ENCODE assay signal across 12 cellular contexts in genomic region chr2:20600756-20601325, GRCh38. TPM values are rescaled to one million over a fixed set of nuclear protein-coding genes. Genes with fewer than 3 reads are reported as not detected.
DNase-seq lines count a peak whose midpoint lies in the region; ATAC-seq, FAIRE-seq and TF ChIP-seq lines count a peak whose summit lies in the region.
"Had no signal": no experiment of that assay in that cellular context is flagged by ENCODE, and none has a peak within 500 bp of the region (broad histone marks: within the 10 kb centered on the region; RNA-seq: fewer than 3 reads in every experiment).

No MANE protein-coding gene starts in this region.

- H3K4me1 ChIP-seq in liver (ENCODE audit: control insufficient read depth in 4 of 4, insufficient read depth in 4 of 4, low read length in 3 of 4), result peaks cover 27 to 44% (median 39%) of the 10 kb centered on the region in 4 donors

- intact Hi-C loops in CD4-positive, alpha-beta T cell (cut with DNase I, micrococcal nuclease), result no loop called here

- H3K9me3 Mint-ChIP-seq in CD4-positive, alpha-beta T cell, result no peaks in the 10 kb centered on the region
- no peaks in the 10 kb centered on the region for H3K9me3 Mint-ChIP-seq in T-cell
- H3K9me3 Mint-ChIP-seq: CD8-positive, alpha-beta memory T cell had no signal

- peak; percentile 34 for TF ChIP-seq CTCF in LNCAP (IDR thresholded peaks at IDR 0.05)
- TF ChIP-seq CTCF in cardiac fibroblast (IDR thresholded peaks at IDR 0.05; ENCODE audit: low read depth, low read length), result no peak
- TF ChIP-seq CTCF in liver (IDR thresholded peaks at IDR 0.05; ENCODE audit: low read depth, low read length, missing input control), result peak; percentile 35
- TF ChIP-seq CTCF in CD4-positive, alpha-beta T cell (IDR thresholded peaks at IDR 0.05), result no peak

- no peak overlapping the region for H3K4me3 ChIP-seq in cardiac fibroblast (replicated peaks in 1 of 2; ENCODE audit: low read depth in 2 of 2, low read length in 2 of 2)
- no peak overlapping the region for H3K4me3 ChIP-seq in liver (ENCODE audit: low read depth in 1 of 3, low read length in 3 of 3)

- H3K27me3 ChIP-seq in liver (ENCODE audit: control insufficient read depth in 4 of 4, insufficient read depth in 4 of 4, low read length in 3 of 4), result no peaks in the 10 kb centered on the region
- H3K27me3 ChIP-seq in CD4-positive, alpha-beta T cell (ENCODE audit: control insufficient read depth, insufficient read depth, low read length), result no peaks in the 10 kb centered on the region

- FAIRE-seq in A204.1 (lab: Jason Lieb, UNC), result peak; percentile 83

- H3K27ac Mint-ChIP-seq in CD4-positive, alpha-beta T cell, result no peak overlapping the region
- H3K27ac Mint-ChIP-seq in T-cell, result no peak overlapping the region
- H3K27ac Mint-ChIP-seq: activated naive CD8-positive, alpha-beta T cell; CD8-positive, alpha-beta memory T cell had no signal

- peak; percentile 58 to 71 for TF ChIP-seq RAD21 in liver (IDR thresholded peaks at IDR 0.05)

- H3K36me3 ChIP-seq in liver (ENCODE audit: control insufficient read depth in 4 of 4, insufficient read depth in 3 of 4, low read depth in 1 of 4, low read length in 3 of 4), result no peaks in the 10 kb centered on the region

- H3K9me3 ChIP-seq in liver (ENCODE audit: control insufficient read depth in 4 of 4, low read length in 3 of 4), result no peaks in the 10 kb centered on the region
- H3K9me3 ChIP-seq in CD4-positive, alpha-beta T cell (ENCODE audit: control insufficient read depth, low read length), result no peaks in the 10 kb centered on the region

- POLR2A ChIA-PET in CD4-positive, alpha-beta T cell (lab: Charles Lee), result no interaction called here
- POLR2A ChIA-PET in T-cell (lab: Charles Lee), result interaction anchor here in 1 of 2 donors (0.6 kb wide), 1 partner anchor 157 kb away, joined by 9 read pairs; no protein-coding TSS in a partner anchor

- H3K4me1 Mint-ChIP-seq in CD4-positive, alpha-beta T cell (ENCODE audit: low read depth), result no peaks in the 10 kb centered on the region
- peaks cover 0 to 7% (median 1%) of the 10 kb centered on the region in 3 donors for H3K4me1 Mint-ChIP-seq in T-cell

- H3K27ac ChIP-seq in liver (ENCODE audit: low read depth in 1 of 2, low read length in 2 of 2), result no peak overlapping the region
- H3K27ac ChIP-seq in CD4-positive, alpha-beta T cell (ENCODE audit: low read depth, low read length), result no peak overlapping the region

- H3K9ac ChIP-seq in liver (ENCODE audit: low read depth in 1 of 2, low read length in 2 of 2), result peak overlapping the region in 1 of 2 donors; percentile 45

- ATAC-seq in GM21423 (IDR thresholded peaks at IDR 0.05; ENCODE audit: unreplicated experiment) (no peak), T-cell (replicated peaks in 1 of 4) (no peak)
- ATAC-seq in CD4-positive, alpha-beta T cell (ENCODE audit: poor library complexity), result no peak

- DNase-seq in cardiac fibroblast (ENCODE audit: low read depth in 2 of 2) (peak; percentile 57 to 61), RPMI8226 (no peak), T-cell (no peak)
- no peak for DNase-seq in CD4-positive, alpha-beta T cell
- DNase-seq: activated CD4-positive, CD25-positive, alpha-beta regulatory T cell treated with anti-CD3 and anti-CD28 coated beads, Interleukin-2, amount 50 U/mL, for 72 hours; HCEC 1CT had no signal

- 21% methylated on average over 1 of the region's 1 CpG for WGBS in liver

- H3K27me3 Mint-ChIP-seq in CD4-positive, alpha-beta T cell, result no peaks in the 10 kb centered on the region
- H3K27me3 Mint-ChIP-seq in T-cell, result no peaks in the 10 kb centered on the region
- H3K27me3 Mint-ChIP-seq: activated naive CD8-positive, alpha-beta T cell; CD8-positive, alpha-beta memory T cell had no signal

- CTCF ChIA-PET in CD4-positive, alpha-beta T cell (lab: Charles Lee), result no interaction called here
- CTCF ChIA-PET in T-cell (lab: Charles Lee), result no interaction called here

- H3K36me3 Mint-ChIP-seq in CD4-positive, alpha-beta T cell (ENCODE audit: low read depth), result no peaks in the 10 kb centered on the region
- H3K36me3 Mint-ChIP-seq in T-cell, result peaks cover 3% of the 10 kb centered on the region
- H3K36me3 Mint-ChIP-seq: activated naive CD8-positive, alpha-beta T cell had no signal

- no peak overlapping the region for H3K4me3 Mint-ChIP-seq in CD4-positive, alpha-beta T cell
- no peak overlapping the region for H3K4me3 Mint-ChIP-seq in T-cell
- H3K4me3 Mint-ChIP-seq: activated naive CD8-positive, alpha-beta T cell; CD8-positive, alpha-beta memory T cell had no signal

TF ChIP-seq in liver, 16 proteins besides CTCF, POLR2A, EP300 and RAD21:
- no peak for TF ChIP-seq JUND (IDR thresholded peaks at IDR 0.05)

RNA-seq across cellular contexts. Expression of gene HS1BP3, which starts 50.1 kb away (rescaled TPM):
- total RNA-seq in liver (10 to 100 TPM in 1 of 2 donors, 1 to 10 TPM in 1; 7.7 to 14.1 TPM), T-cell (10 to 100 TPM; 11.1 to 20.7 (median 17.2) TPM)
- 10 to 100 TPM in 1 of 2 donors, 1 to 10 TPM in 1; 7.8 to 15.4 TPM for polyA plus RNA-seq in liver
- 10 to 100 TPM in 1 of 2 experiments, 1 to 10 TPM in 1; 8.8 to 10.1 TPM for total RNA-seq in CD4-positive, alpha-beta T cell

Comparison
In these comparisons a context has a peak if more than half of its experiments do, and no peak if none do; other contexts are left out.
1. CTCF ChIP-seq: peak in LNCAP (single experiment) and liver (single experiment); none in cardiac fibroblast (single experiment) and CD4-positive, alpha-beta T cell (single experiment).
2. DNase-seq: peak in cardiac fibroblast (2 of 2); none in RPMI8226 (single experiment), CD4-positive, alpha-beta T cell (0 of 10) and T-cell (0 of 34).